In the genomic region with DNA sequence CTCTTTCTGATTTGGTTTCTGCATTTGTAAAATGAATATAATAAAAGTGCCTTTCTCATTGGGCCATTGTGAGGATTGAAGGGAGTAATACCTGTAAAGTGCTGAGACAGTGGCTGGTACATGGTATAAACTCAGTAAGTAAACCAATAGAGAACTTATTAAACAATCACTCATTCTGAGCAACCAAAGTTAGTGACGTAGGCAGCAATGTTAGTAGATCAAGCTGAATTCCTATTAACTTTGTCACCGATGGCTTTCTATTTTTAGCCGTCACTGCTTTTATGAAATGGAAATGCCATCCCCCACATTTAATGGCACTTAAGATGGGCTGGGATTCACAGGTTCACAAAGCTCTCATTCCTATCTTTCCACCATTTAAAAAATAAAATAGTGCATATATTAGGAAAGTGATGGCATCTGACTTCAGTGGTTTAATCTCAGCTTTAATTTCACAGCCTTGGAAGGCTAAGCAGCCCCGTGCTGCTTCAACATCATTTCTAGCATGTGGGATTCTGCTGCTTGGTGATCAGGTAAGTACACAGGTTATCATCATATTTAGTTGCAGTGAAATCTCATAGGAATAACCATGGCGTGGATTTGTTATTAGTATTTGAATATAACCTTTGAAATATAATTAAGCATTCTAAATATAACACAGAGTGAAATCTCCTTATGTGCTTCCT, we compare ENCODE assay signal across 14 cellular contexts. TPM values are rescaled to one million over a fixed set of nuclear protein-coding genes. Genes with fewer than 3 reads are reported as not detected.
DNase-seq lines count a peak whose midpoint lies in the region; ATAC-seq and TF ChIP-seq lines count a peak whose summit lies in the region.
"Had no signal": no experiment of that assay in that cellular context is flagged by ENCODE, and none has a peak within 500 bp of the region (broad histone marks: within the 10 kb centered on the region; RNA-seq: fewer than 3 reads in every experiment).

No MANE protein-coding gene starts in this region.

- H3K27me3 Mint-ChIP-seq in GM23338 (ENCODE audit: insufficient read depth, low read depth, poor library complexity) (peaks cover 4% of the 10 kb centered on the region), WTC11 (ENCODE audit: low read depth) (no peaks in the 10 kb centered on the region)

- H3K9me3 Mint-ChIP-seq in GM23338 (peaks cover 5% of the 10 kb centered on the region; the same call in 2 of the 3 replicates), WTC11 (peaks cover 14% of the 10 kb centered on the region)

- H3K36me3 Mint-ChIP-seq in GM23338 (ENCODE audit: low read depth) (no peaks in the 10 kb centered on the region), WTC11 (peaks cover 9% of the 10 kb centered on the region; the same call in 1 of the 2 replicates)

- WGBS in SK-N-SH (ENCODE audit: low lambda C conversion rate) = 49% methylated on average over 5 of the region's 5 CpGs

- H3K79me2 ChIP-seq in GM23338 (replicated peaks; ENCODE audit: insufficient read depth) = no peaks in the 10 kb centered on the region
- no peaks in the 10 kb centered on the region for H3K79me2 ChIP-seq in SK-N-SH (ENCODE audit: insufficient read depth)

- no peaks in the 10 kb centered on the region for H3K9me3 ChIP-seq in SK-N-SH
- H3K9me3 ChIP-seq: SJCRH30 had no signal

- H3K4me2 ChIP-seq in GM23338 (no peak overlapping the region), SK-N-SH (peak overlapping the region; percentile 43; the same call in 1 of the 2 replicates)

- no peak overlapping the region for H3K27ac Mint-ChIP-seq in GM23338
- H3K27ac Mint-ChIP-seq in WTC11 = no peak overlapping the region
- H3K27ac Mint-ChIP-seq: activated CD4-positive, alpha-beta T cell treated with anti-CD3 and anti-CD28 coated beads for 36 hours had no signal

- POLR2A ChIA-PET in SK-N-SH (lab: Yijun Ruan, JAX) = no interaction called here
- POLR2A ChIA-PET in WTC11 (lab: Charles Lee) = no interaction called here

- CTCF ChIA-PET in SK-N-SH (lab: Yijun Ruan, JAX) = no interaction called here
- CTCF ChIA-PET in WTC11 (lab: Charles Lee) = no interaction called here

- H3K4me1 Mint-ChIP-seq in GM23338 = peaks cover 17% of the 10 kb centered on the region
- peaks cover 20% of the 10 kb centered on the region for H3K4me1 Mint-ChIP-seq in WTC11
- H3K4me1 Mint-ChIP-seq: activated CD4-positive, alpha-beta T cell treated with anti-CD3 and anti-CD28 coated beads for 36 hours had no signal

- no peak overlapping the region for H3K4me3 Mint-ChIP-seq in GM23338
- no peak overlapping the region for H3K4me3 Mint-ChIP-seq in WTC11
- H3K4me3 Mint-ChIP-seq: activated CD4-positive, alpha-beta T cell treated with anti-CD3 and anti-CD28 coated beads for 36 hours had no signal

- no peaks in the 10 kb centered on the region for H3K27me3 ChIP-seq in GM23338 (ENCODE audit: insufficient read depth)
- H3K27me3 ChIP-seq in SK-N-SH (ENCODE audit: insufficient read depth) = no peaks in the 10 kb centered on the region
- H3K27me3 ChIP-seq: SJCRH30 had no signal

- ATAC-seq in GM23338 (no peak), HG02840 (IDR thresholded peaks at IDR 0.05; ENCODE audit: low FRiP score, unreplicated experiment) (no peak), WTC11 (no peak), HG03378 (IDR thresholded peaks at IDR 0.05; ENCODE audit: unreplicated experiment) (no peak)
- ATAC-seq: activated CD4-positive, alpha-beta T cell treated with anti-CD3 and anti-CD28 coated beads for 36 hours had no signal

- H2AFZ ChIP-seq in GM23338 = no peak overlapping the region; the same call in 1 of the 2 replicates
- peak overlapping the region; percentile 67 for H2AFZ ChIP-seq in SK-N-SH (ENCODE audit: low read depth)

- H3K9me2 ChIP-seq in GM23338 (ENCODE audit: insufficient read depth) = peaks cover 8% of the 10 kb centered on the region; the same call in 1 of the 2 replicates
- no peaks in the 10 kb centered on the region for H3K9me2 ChIP-seq in SK-N-SH

- no peak for TF ChIP-seq CTCF in GM23338 (conservative IDR thresholded peaks at IDR 0.05; ENCODE audit: low read depth in 2 of 2)
- TF ChIP-seq CTCF in SK-N-SH (IDR thresholded peaks at IDR 0.05) = no peak
- no peak for TF ChIP-seq CTCF in WTC11 (IDR thresholded peaks at IDR 0.05)

- no peaks in the 10 kb centered on the region for H4K20me1 ChIP-seq in GM23338 (replicated peaks; ENCODE audit: insufficient read depth)
- H4K20me1 ChIP-seq in SK-N-SH (ENCODE audit: insufficient read depth) = no peaks in the 10 kb centered on the region

- no peaks in the 10 kb centered on the region for H3F3A ChIP-seq in GM23338 (replicated peaks; ENCODE audit: low read depth)
- no peaks in the 10 kb centered on the region for H3F3A ChIP-seq in SK-N-SH (replicated peaks; ENCODE audit: insufficient read depth)

- H3K27ac ChIP-seq in GM23338 (ENCODE audit: low read depth) = peak overlapping the region; percentile 11; the same call in 1 of the 2 replicates
- H3K27ac ChIP-seq in SK-N-SH (ENCODE audit: low read depth in 2 of 2, low read length in 1 of 2) = peak overlapping the region in 1 of 2 experiments; percentile 80; a peak in 2 of 4 replicates
- H3K27ac ChIP-seq: SJCRH30 had no signal

- peak overlapping the region; percentile 32; the same call in 1 of the 2 replicates for H3K9ac ChIP-seq in SK-N-SH

- H3K36me3 ChIP-seq in GM23338 (ENCODE audit: insufficient read depth) (no peaks in the 10 kb centered on the region), SK-N-SH (replicated peaks in 1 of 2; ENCODE audit: control insufficient read depth in 1 of 2, insufficient read depth in 2 of 2, low read length in 1 of 2) (no peaks in the 10 kb centered on the region)
- H3K36me3 ChIP-seq: SJCRH30 had no signal

- H3K4me3 ChIP-seq in GM23338 = no peak overlapping the region
- no peak overlapping the region for H3K4me3 ChIP-seq in SK-N-SH (ENCODE audit: low read depth in 2 of 2, low read length in 1 of 2)
- no peak overlapping the region for H3K4me3 ChIP-seq in skeletal muscle cell (ENCODE audit: low read depth, low read length)
- H3K4me3 ChIP-seq: SJCRH30 had no signal

- no peak for DNase-seq in GM23338 (ENCODE audit: low spot score)
- DNase-seq in SK-N-SH = no peak
- DNase-seq in fibroblast of peridontal ligament (ENCODE audit: extremely low read depth) = peak; percentile 91
- peak; percentile 71 for DNase-seq in skeletal muscle cell (ENCODE audit: low read depth)
- DNase-seq in WTC11 (ENCODE audit: low spot score) = no peak
- DNase-seq in SKM-1 treated with dmso at 0.1 percent for 144 hours (lab: John Stamatoyannopoulos, UW; ENCODE audit: unreplicated experiment) = no peak
- DNase-seq: activated CD4-positive, alpha-beta T cell treated with anti-CD3 and anti-CD28 coated beads for 36 hours; effector CD4-positive, alpha-beta T cell; NCI-H2227 treated with DMSO at 0.1 percent for 48 hours; SJCRH30; stimulated activated CD4-positive, alpha-beta T cell treated with anti-CD3 and anti-CD28 coated beads, Interleukin-4, amount 100 ng/mL, for 1 hour; substantia nigra had no signal

- H3K4me1 ChIP-seq in GM23338 (ENCODE audit: insufficient read depth) (peaks cover 11% of the 10 kb centered on the region), SK-N-SH (ENCODE audit: control insufficient read depth in 1 of 2, insufficient read depth in 2 of 2, low read depth in 1 of 2, low read length in 1 of 2) (peaks cover 0 to 5% of the 10 kb centered on the region in 2 experiments; a peak in 1 of 4 replicates)

- TF ChIP-seq EP300 in SK-N-SH (IDR thresholded peaks at IDR 0.05; ENCODE audit: borderline replicate concordance in 1 of 2, low read depth in 1 of 2, low read length in 1 of 2) = no peak

- no peak for TF ChIP-seq RAD21 in SK-N-SH (IDR thresholded peaks at IDR 0.05; ENCODE audit: low read length)

TF ChIP-seq in SK-N-SH, 30 proteins besides CTCF, POLR2A, EP300 and RAD21:
- peak; percentile 89 for TF ChIP-seq MEF2A (IDR thresholded peaks at IDR 0.05; ENCODE audit: borderline replicate concordance, low read depth)
- peak; percentile 17; the same call in 1 of the 2 replicates for TF ChIP-seq JUND (IDR thresholded peaks at IDR 0.05)
- TF ChIP-seq FOXJ3 (CRISPR knock-in tag; IDR thresholded peaks at IDR 0.05) = no peak
- peak; percentile 23; the same call in 1 of the 2 replicates for TF ChIP-seq FOSL2 (IDR thresholded peaks at IDR 0.05; ENCODE audit: borderline replicate concordance, low read depth)

TF ChIP-seq in WTC11, 78 proteins besides CTCF, POLR2A, EP300 and RAD21 (continues in another document):
- TF ChIP-seq ATF3 (CRISPR knock-in tag; conservative IDR thresholded peaks at IDR 0.05) (no peak), RORB (CRISPR knock-in tag; IDR thresholded peaks at IDR 0.05) (no peak), ESRRA (CRISPR knock-in tag; IDR thresholded peaks at IDR 0.05; ENCODE audit: borderline replicate concordance) (no peak), NR3C1 (CRISPR knock-in tag; conservative IDR thresholded peaks at IDR 0.05; ENCODE audit: low read depth) (no peak), ERG (CRISPR knock-in tag; IDR thresholded peaks at IDR 0.05) (no peak), SP1 (CRISPR knock-in tag; conservative IDR thresholded peaks at IDR 0.05) (no peak), JUN (CRISPR knock-in tag; IDR thresholded peaks at IDR 0.05) (no peak)

RNA-seq across cellular contexts. Expression of gene PPP4R1, which starts 17.6 kb away (rescaled TPM):
- 79.4 and 91.9 TPM in 2 replicates for total RNA-seq in GM23338 (2014; rRNA removed; shearing (Covaris generic))
- polyA plus RNA-seq in GM23338 (2016; fragmentation: Nextera tagmentation; extraction: Ambion mirVana) (18.1 and 18.7 TPM in 2 replicates), SK-N-SH (2012; rRNA removed) (53.4 and 84.4 TPM in 2 replicates)
- 45.2 and 55.9 TPM in 2 replicates for polyA plus RNA-seq in SK-N-SH (2012; cell fraction: cytosol; rRNA removed)
- polyA plus RNA-seq in SK-N-SH (2012; cell fraction: nucleus; rRNA removed) = 161 and 195 TPM in 2 replicates
- 71.1 to 78.7 TPM (median 77.0 TPM) in 3 replicates for total RNA-seq in WTC11 (2021)

Comparison
In these comparisons a context has a peak if more than half of its experiments do, and no peak if none do; other contexts are left out.
1. DNase-seq: peak in fibroblast of peridontal ligament (single experiment) and skeletal muscle cell (single experiment); none in GM23338 (single experiment), SK-N-SH (single experiment), WTC11 (single experiment) and SKM-1 treated with dmso at 0.1 percent for 144 hours (single experiment).